Comparison of ENCODE assay signal across 18 cellular contexts in the genomic region with DNA sequence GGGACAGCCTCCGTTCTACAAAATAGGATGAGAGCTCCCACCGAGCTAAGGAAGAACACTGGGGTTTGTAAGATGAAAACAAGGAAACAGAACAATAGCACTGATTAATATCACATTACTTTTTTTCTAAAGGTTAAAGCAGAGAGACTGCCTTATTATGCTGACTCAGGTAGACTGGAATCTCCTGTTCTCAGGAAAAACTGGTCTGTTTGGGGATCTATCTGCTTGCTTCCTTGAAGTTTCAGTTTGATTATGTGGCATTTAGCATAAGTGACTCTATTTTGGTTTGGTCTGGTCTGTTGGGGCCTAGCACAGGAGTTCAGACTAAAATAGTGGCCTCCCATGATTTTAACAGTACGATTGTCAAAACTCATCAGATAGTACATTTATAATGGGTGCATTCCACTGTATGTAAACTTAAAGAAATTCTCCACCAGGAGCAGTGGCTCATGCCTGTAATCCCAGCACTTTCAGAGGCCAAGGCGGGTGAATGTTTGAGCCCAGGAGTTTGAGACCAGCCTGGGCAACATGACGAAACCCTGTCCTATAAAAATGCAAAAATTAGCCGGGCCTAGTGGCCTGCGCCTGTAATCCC.
DNase-seq lines count a peak whose midpoint lies in the region; ATAC-seq, FAIRE-seq and TF ChIP-seq lines count a peak whose summit lies in the region.
"Had no signal": no experiment of that assay in that cellular context is flagged by ENCODE, and none has a peak within 500 bp of the region (broad histone marks: within the 10 kb centered on the region; RNA-seq: fewer than 3 reads in every experiment).

No MANE protein-coding gene starts in this region.

- ATAC-seq in sciatic nerve = no peak
- no peak for ATAC-seq in GM21360 (IDR thresholded peaks at IDR 0.05; ENCODE audit: unreplicated experiment)
- no peak for ATAC-seq in GM19455 (IDR thresholded peaks at IDR 0.05; ENCODE audit: unreplicated experiment)
- ATAC-seq: activated CD4-positive, alpha-beta T cell treated with anti-CD3 and anti-CD28 coated beads for 36 hours; effector memory CD8-positive, alpha-beta T cell had no signal

- no peak overlapping the region for H3K18ac ChIP-seq in mesenchymal stem cell (ENCODE audit: low read depth in 1 of 2, low read length in 2 of 2)

- peak; percentile 74 for DNase-seq in endothelial cell of umbilical vein (ENCODE audit: low read depth, low spot score)
- peak; percentile 13 for DNase-seq in mesenchymal stem cell
- no peak for DNase-seq in sciatic nerve (ENCODE audit: low spot score)
- DNase-seq in posterior vena cava (ENCODE audit: low spot score) = no peak
- DNase-seq: activated CD4-positive, alpha-beta T cell treated with anti-CD3 and anti-CD28 coated beads for 36 hours; activated naive CD4-positive, alpha-beta T cell treated with anti-CD3 and anti-CD28 coated beads, Interleukin-2, amount 50 U/mL, for 16 hours; effector memory CD8-positive, alpha-beta T cell; NCI-H1092 treated with DMSO at 0.1 percent for 48 hours; NCI-H2227 treated with DMSO at 0.1 percent for 48 hours; nucleus accumbens; T1000; thyroid gland had no signal

- POLR2A ChIA-PET in endothelial cell of umbilical vein (lab: Charles Lee) = no interaction called here

- H3K9ac ChIP-seq in endothelial cell of umbilical vein (replicated peaks; ENCODE audit: extremely low read depth, insufficient read depth, low read length) = peak overlapping the region; percentile 42
- H3K9ac ChIP-seq in mesenchymal stem cell (ENCODE audit: low read length) = peak overlapping the region; percentile 67

- H3K4me1 ChIP-seq in ACC112 (ENCODE audit: control insufficient read depth, insufficient read depth, low read length, unreplicated experiment) (peaks cover 11% of the 10 kb centered on the region), endothelial cell of umbilical vein (ENCODE audit: control insufficient read depth, extremely low read depth, insufficient read depth, low read length) (peaks cover 12% of the 10 kb centered on the region), mesenchymal stem cell (ENCODE audit: control insufficient read depth, insufficient read depth, low read depth, low read length) (no peaks in the 10 kb centered on the region)
- H3K4me1 ChIP-seq: thyroid gland had no signal

- no peaks in the 10 kb centered on the region for H3K79me1 ChIP-seq in mesenchymal stem cell (replicated peaks; ENCODE audit: low read length, poor library complexity, severe bottlenecking)

- peak; percentile 83 for FAIRE-seq in endothelial cell of umbilical vein (lab: Jason Lieb, UNC)
- FAIRE-seq: A204.1 had no signal

- no peak overlapping the region for H2AK5ac ChIP-seq in mesenchymal stem cell (ENCODE audit: low read length, severe bottlenecking)

- H3K4ac ChIP-seq in mesenchymal stem cell (ENCODE audit: low read depth in 1 of 2, low read length in 2 of 2) = no peak overlapping the region

- no peaks in the 10 kb centered on the region for H3K9me1 ChIP-seq in endothelial cell of umbilical vein (replicated peaks; ENCODE audit: control insufficient read depth, extremely low read depth, insufficient read depth, low read length)

- H3K14ac ChIP-seq in mesenchymal stem cell (ENCODE audit: low read length in 2 of 2) = no peak overlapping the region

- dilution Hi-C loops in endothelial cell of umbilical vein (cut with MboI; ENCODE audit: extremely low pct_ligation_motif_present, low sequenced_read_pairs) = no loop called here

- H4K20me1 ChIP-seq in endothelial cell of umbilical vein (replicated peaks; ENCODE audit: control insufficient read depth, extremely low read depth, insufficient read depth, low read length) = no peaks in the 10 kb centered on the region

- no peak overlapping the region for H2BK5ac ChIP-seq in mesenchymal stem cell (ENCODE audit: low read depth, low read length, poor library complexity, severe bottlenecking)

- H3K4me2 ChIP-seq in endothelial cell of umbilical vein (ENCODE audit: insufficient read depth, low read length) (peak overlapping the region; percentile 79), mesenchymal stem cell (ENCODE audit: low read length, poor library complexity, severe bottlenecking) (no peak overlapping the region)

- no peak overlapping the region for H2BK12ac ChIP-seq in mesenchymal stem cell (ENCODE audit: low read length in 2 of 2)

- H3K36me3 ChIP-seq in ACC112 (ENCODE audit: insufficient read depth, low read length) = no peaks in the 10 kb centered on the region
- H3K36me3 ChIP-seq in endothelial cell of umbilical vein (ENCODE audit: control insufficient read depth in 2 of 2, extremely low read depth in 1 of 2, insufficient read depth in 2 of 2, low read length in 2 of 2) = no peaks in the 10 kb centered on the region
- no peaks in the 10 kb centered on the region for H3K36me3 ChIP-seq in mesenchymal stem cell (ENCODE audit: control insufficient read depth in 1 of 2, insufficient read depth in 2 of 2, low read depth in 1 of 2, low read length in 2 of 2)
- H3K36me3 ChIP-seq: thyroid gland had no signal

- TF ChIP-seq CTCF in endothelial cell of umbilical vein (IDR thresholded peaks at IDR 0.05; ENCODE audit: extremely low read depth in 1 of 2, insufficient read depth in 1 of 2, low read depth in 1 of 2, low read length in 2 of 2) = no peak

- no peaks in the 10 kb centered on the region for H3K79me2 ChIP-seq in ACC112 (ENCODE audit: control insufficient read depth, insufficient read depth, low read length, unreplicated experiment)
- H3K79me2 ChIP-seq in endothelial cell of umbilical vein (ENCODE audit: control insufficient read depth, insufficient read depth, low read length) = no peaks in the 10 kb centered on the region

- no peak for TF ChIP-seq POLR2A in endothelial cell of umbilical vein (IDR thresholded peaks at IDR 0.05; ENCODE audit: low read depth, low read length)

- H3K27ac ChIP-seq in ACC112 (ENCODE audit: low read depth, low read length) (peak overlapping the region; percentile 64), endothelial cell of umbilical vein (ENCODE audit: insufficient read depth, low read depth, low read length) (peak overlapping the region; percentile 71), mesenchymal stem cell (ENCODE audit: low read length, poor library complexity, severe bottlenecking) (no peak overlapping the region)
- H3K27ac ChIP-seq: thyroid gland had no signal

- H3K27me3 ChIP-seq in ACC112 (ENCODE audit: insufficient read depth, low read length) (no peaks in the 10 kb centered on the region), endothelial cell of umbilical vein (ENCODE audit: control insufficient read depth in 2 of 2, insufficient read depth in 2 of 2, low read length in 2 of 2) (no peaks in the 10 kb centered on the region), mesenchymal stem cell (ENCODE audit: control insufficient read depth in 1 of 2, insufficient read depth in 1 of 2, low read length in 2 of 2) (no peaks in the 10 kb centered on the region)
- H3K27me3 ChIP-seq: thyroid gland had no signal

- TF ChIP-seq RAD21 in Ishikawa (IDR thresholded peaks at IDR 0.05; ENCODE audit: low read depth) = no peak

- peak overlapping the region; percentile 92 for H2AFZ ChIP-seq in ACC112 (ENCODE audit: low read length, unreplicated experiment)
- peak overlapping the region; percentile 94 for H2AFZ ChIP-seq in endothelial cell of umbilical vein (ENCODE audit: low read depth, low read length)
- no peak overlapping the region for H2AFZ ChIP-seq in mesenchymal stem cell (ENCODE audit: low read depth, low read length)

- no peak overlapping the region for H4K8ac ChIP-seq in mesenchymal stem cell (ENCODE audit: low read length)

- 95% methylated on average over 4 of the region's 7 CpGs for WGBS in mesenchymal stem cell

- TF ChIP-seq EP300 in Ishikawa (IDR thresholded peaks at IDR 0.05; ENCODE audit: borderline replicate concordance) = no peak

- H3K23ac ChIP-seq in mesenchymal stem cell (ENCODE audit: low read length in 2 of 2) = no peak overlapping the region

- no peak overlapping the region for H4K91ac ChIP-seq in mesenchymal stem cell (ENCODE audit: low read length)

- H2BK15ac ChIP-seq in mesenchymal stem cell (ENCODE audit: low read depth, poor library complexity, severe bottlenecking) = no peak overlapping the region

- H3K9me3 ChIP-seq in endothelial cell of umbilical vein (replicated peaks; ENCODE audit: control insufficient read depth, insufficient read depth, low read length) (no peaks in the 10 kb centered on the region), mesenchymal stem cell (ENCODE audit: control insufficient read depth, low read length) (no peaks in the 10 kb centered on the region)
- H3K9me3 ChIP-seq: thyroid gland had no signal

- no TSS peak for BruUV-seq in endothelial cell of umbilical vein (replicated peaks; lab: Mats Ljungman, UMichigan)

- no peak overlapping the region for H2BK120ac ChIP-seq in mesenchymal stem cell (ENCODE audit: low read depth, low read length)

- intact Hi-C loops in endothelial cell of umbilical vein (cut with micrococcal nuclease) (loop anchor here (2.0 kb wide), 1 partner anchor 22 kb away; no protein-coding TSS in a partner anchor), sciatic nerve (cut with DNase I) (no loop called here), posterior vena cava (cut with DNase I) (no loop called here)

- H3K4me3 ChIP-seq in ACC112 (ENCODE audit: low read depth, low read length) (no peak overlapping the region), endothelial cell of umbilical vein (replicated peaks in 1 of 3; ENCODE audit: insufficient read depth in 1 of 3, low read depth in 1 of 3, low read length in 3 of 3) (no peak overlapping the region), mesenchymal stem cell (ENCODE audit: insufficient read depth in 1 of 2, low read depth in 1 of 2, low read length in 2 of 2) (no peak overlapping the region)
- H3K4me3 ChIP-seq: skin epidermis, thyroid gland had no signal

- CTCF ChIA-PET in endothelial cell of umbilical vein (lab: Charles Lee) = interaction anchor here (0.6 to 1.9 kb wide), 4 partner anchors 17 to 384 kb away, joined by 3 to 6 read pairs (median 4); no protein-coding TSS in a partner anchor

TF ChIP-seq in Ishikawa, 13 proteins besides CTCF, POLR2A, EP300 and RAD21:
- no peak for TF ChIP-seq YY1 (IDR thresholded peaks at IDR 0.05; ENCODE audit: low read depth)
- peak; percentile 16; the same call in 1 of the 2 replicates for TF ChIP-seq TEAD4 (IDR thresholded peaks at IDR 0.05)

TF ChIP-seq in endothelial cell of umbilical vein, 7 proteins besides CTCF, POLR2A, EP300 and RAD21 (continues in another document):
- TF ChIP-seq GATA2 (IDR thresholded peaks at IDR 0.05; ENCODE audit: insufficient read depth, insufficient read length, low read depth, low read length) (peak; percentile 19), FOS (IDR thresholded peaks at IDR 0.05; ENCODE audit: borderline replicate concordance, insufficient read depth, low read length) (no peak), JUN (IDR thresholded peaks at IDR 0.05; ENCODE audit: borderline replicate concordance, insufficient read depth, insufficient read length, low read depth) (no peak), EZH2 (IDR thresholded peaks at IDR 0.05; ENCODE audit: borderline replicate concordance, low read depth, low read length, severe bottlenecking) (no peak), MYC (IDR thresholded peaks at IDR 0.05; ENCODE audit: low read depth, low read length) (no peak)
- TF ChIP-seq, protein P1, sequence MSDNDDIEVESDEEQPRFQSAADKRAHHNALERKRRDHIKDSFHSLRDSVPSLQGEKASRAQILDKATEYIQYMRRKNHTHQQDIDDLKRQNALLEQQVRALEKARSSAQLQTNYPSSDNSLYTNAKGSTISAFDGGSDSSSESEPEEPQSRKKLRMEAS (IDR thresholded peaks at IDR 0.05; ENCODE audit: insufficient read depth, insufficient read length) = no peak

Comparison
In these comparisons a context has a peak if more than half of its experiments do, and no peak if none do; other contexts are left out.
1. DNase-seq: peak in endothelial cell of umbilical vein (single experiment) and mesenchymal stem cell (single experiment); none in sciatic nerve (single experiment) and posterior vena cava (single experiment).